In the genomic region with DNA sequence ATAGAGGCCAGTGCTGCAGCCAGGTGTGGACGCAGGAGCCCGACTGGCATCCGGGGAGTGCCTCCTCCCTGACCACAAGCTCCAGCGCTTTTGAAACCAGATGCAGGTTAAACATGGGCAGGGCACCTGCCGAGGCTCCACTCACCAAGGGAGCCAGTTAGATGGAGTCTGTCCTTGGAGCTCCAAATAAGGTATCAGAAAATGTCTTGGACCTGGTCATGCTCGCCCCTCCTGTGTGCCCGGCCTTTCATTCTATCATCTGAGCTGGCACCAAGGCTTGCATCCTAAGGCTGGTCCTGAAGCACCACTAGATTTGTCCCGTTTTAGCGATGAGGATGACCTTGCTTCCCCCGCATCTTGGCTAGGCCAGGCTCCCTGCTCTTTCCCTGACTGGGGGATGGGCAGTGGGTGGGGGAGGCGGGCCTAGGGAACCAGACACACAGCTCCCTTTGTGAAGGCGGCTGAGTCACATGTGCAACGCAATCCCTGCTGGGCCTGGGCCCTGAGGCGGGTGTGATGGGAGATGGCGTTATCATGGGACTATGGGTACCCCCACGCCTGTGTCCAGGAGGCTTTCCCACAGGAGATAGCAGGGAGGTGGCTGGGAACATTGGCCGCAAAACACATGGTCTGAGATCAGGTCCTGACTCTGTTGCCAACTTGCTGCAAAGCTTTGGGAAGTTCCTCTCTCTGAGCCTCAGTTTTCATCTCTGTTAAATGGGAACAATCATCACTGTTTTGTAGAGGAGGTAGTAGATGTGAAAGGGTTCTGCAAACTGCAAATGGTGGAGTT, we compare ENCODE assay signal across 9 cellular contexts. TPM values are rescaled to one million over a fixed set of nuclear protein-coding genes. Genes with fewer than 3 reads are reported as not detected.
DNase-seq lines count a peak whose midpoint lies in the region; TF ChIP-seq lines count a peak whose summit lies in the region.
"Had no signal": no experiment of that assay in that cellular context is flagged by ENCODE, and none has a peak within 500 bp of the region (broad histone marks: within the 10 kb centered on the region; RNA-seq: fewer than 3 reads in every experiment).

No MANE protein-coding gene starts in this region.

- peaks cover 7% of the 10 kb centered on the region for H3K4me1 Mint-ChIP-seq in CD14-positive monocyte

- H3K4me3 ChIP-seq in HUES6 (ENCODE audit: low read depth, low read length) (no peak overlapping the region), adrenal gland (no peak overlapping the region)

- no peak overlapping the region for H3K4me3 Mint-ChIP-seq in CD14-positive monocyte

- TF ChIP-seq CTCF in adrenal gland (IDR thresholded peaks at IDR 0.05) (no peak), CD14-positive monocyte (IDR thresholded peaks at IDR 0.05) (no peak)

- H3K36me3 ChIP-seq in HUES6 (ENCODE audit: control insufficient read depth, insufficient read depth, low read length) = no peaks in the 10 kb centered on the region
- H3K36me3 ChIP-seq in adrenal gland (replicated peaks in 1 of 2) = no peaks in the 10 kb centered on the region

- H3K36me3 Mint-ChIP-seq in CD14-positive monocyte = no peaks in the 10 kb centered on the region

- TF ChIP-seq POLR2A in adrenal gland (IDR thresholded peaks at IDR 0.05) = no peak

- H3K9me3 ChIP-seq in HUES6 (ENCODE audit: control insufficient read depth, insufficient read depth, low read depth, low read length) = no peaks in the 10 kb centered on the region
- H3K9me3 ChIP-seq in adrenal gland (replicated peaks in 1 of 3) = no peaks in the 10 kb centered on the region

- H3K27me3 ChIP-seq in HUES6 (ENCODE audit: control insufficient read depth, insufficient read depth, low read length) (no peaks in the 10 kb centered on the region), adrenal gland (no peaks in the 10 kb centered on the region)

- intact Hi-C loops in adrenal gland (cut with DNase I) = no loop called here
- intact Hi-C loops in CD14-positive monocyte (cut with micrococcal nuclease) = no loop called here

- H3K27me3 Mint-ChIP-seq in CD14-positive monocyte (ENCODE audit: low read depth in 3 of 3) = peaks cover 15 to 37% (median 16%) of the 10 kb centered on the region in 3 donors

- peaks cover 0 to 4% (median 0%) of the 10 kb centered on the region in 7 donors for H3K9me3 Mint-ChIP-seq in CD14-positive monocyte

- H3K27ac ChIP-seq in HUES6 (ENCODE audit: low read depth, low read length) (no peak overlapping the region), adrenal gland (peak overlapping the region in 2 of 5 donors; percentile 49 to 74)

- H3K9ac ChIP-seq in HUES6 (ENCODE audit: low read length) = peak overlapping the region; percentile 40

- peaks cover 54% of the 10 kb centered on the region for H3K4me1 ChIP-seq in HUES6 (ENCODE audit: control insufficient read depth, insufficient read depth, low read length)
- H3K4me1 ChIP-seq in adrenal gland (replicated peaks in 1 of 2) = peaks cover 23 to 38% of the 10 kb centered on the region in 2 donors

- whole genome bisulfite sequencing in adrenal gland, 4 donors = 55 to 58% (median 57%) methylated on average over 11 to 17 of the region's 17 CpGs

- no peak overlapping the region for H3K27ac Mint-ChIP-seq in CD14-positive monocyte

- peak; percentile 65 to 92 (median 89) for DNase-seq in adrenal gland
- peak; percentile 60 for DNase-seq in iPS-NIHi11 (ENCODE audit: low spot score)
- peak; percentile 89 for DNase-seq in superior temporal gyrus (ENCODE audit: extremely low spot score)
- DNase-seq in stimulated activated CD4-positive, alpha-beta T cell treated with anti-CD3 and anti-CD28 coated beads, Interleukin-4, amount 100 ng/mL, for 24 hours = no peak
- DNase-seq in CD14-positive monocyte (ENCODE audit: low spot score) = no peak
- no peak for DNase-seq in activated T-cell treated with anti-CD3 and anti-CD28 coated beads, Interleukin-2, amount 50 U/mL, for 1 hour
- no peak for DNase-seq in T-helper 1 cell
- DNase-seq: activated gamma-delta T cell treated with Interleukin-2 at 50 U/mL for 16 hours had no signal

RNA-seq across cellular contexts. Expression of a gene that starts 5.0 kb away (rescaled TPM):
- total RNA-seq in adrenal gland = 10 to 100 TPM; 14.4 to 69.9 (median 44.5) TPM
- polyA plus RNA-seq in adrenal gland (10 to 100 TPM; 14.7 to 45.0 (median 19.8) TPM), CD14-positive monocyte (under 1 TPM; 0.08 to 0.39 TPM)

RNA-seq across cellular contexts. Expression of a gene that starts 44.7 kb away (rescaled TPM):
- total RNA-seq in adrenal gland = 1 to 10 TPM in 1 of 8 donors, under 1 TPM in 4, not detected in 3; 0.14 to 1.5 (median 0.50) TPM
- polyA plus RNA-seq in adrenal gland (1 to 10 TPM in 1 of 3 donors, under 1 TPM in 2; 0.20 to 2.0 (median 0.40) TPM), CD14-positive monocyte (under 1 TPM in 1 of 2 donors, not detected in 1; 0.41 TPM)

Comparison
In these comparisons a context has a peak if more than half of its experiments do, and no peak if none do; other contexts are left out.
1. DNase-seq: peak in adrenal gland (7 of 7), iPS-NIHi11 (single experiment) and superior temporal gyrus (single experiment); none in stimulated activated CD4-positive, alpha-beta T cell treated with anti-CD3 and anti-CD28 coated beads, Interleukin-4, amount 100 ng/mL, for 24 hours (single experiment), CD14-positive monocyte (single experiment), activated T-cell treated with anti-CD3 and anti-CD28 coated beads, Interleukin-2, amount 50 U/mL, for 1 hour (single experiment) and T-helper 1 cell (0 of 5).
2. RNA of a gene that starts 5.0 kb away (polyA plus RNA-seq): 14.7 to 45.0 TPM in adrenal gland; 0.08 to 0.39 TPM in CD14-positive monocyte; every median in the first group is over 10 times any median in the second.